1 cellular context compared by ENCODE assay signal in the genomic region with DNA sequence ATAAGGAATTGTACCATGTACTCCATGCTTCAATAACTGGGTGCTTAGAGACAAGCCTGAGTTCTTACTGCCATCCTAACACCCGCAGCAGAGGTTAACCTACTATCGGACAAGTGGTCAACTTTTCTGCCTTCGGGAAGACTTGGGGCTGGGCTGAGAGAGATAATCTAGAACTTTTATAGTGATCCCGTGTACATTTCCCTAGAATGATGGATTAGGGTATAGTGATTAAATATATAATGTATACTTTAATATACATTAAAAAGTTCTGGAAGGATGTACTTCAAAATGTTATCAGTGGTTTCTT.
TF ChIP-seq lines count a peak whose summit lies in the region.

No MANE protein-coding gene starts in this region.

TF ChIP-seq in HepG2, 621 proteins besides CTCF, POLR2A, EP300 and RAD21 (continues in another document):
- no peak for TF ChIP-seq TP53 (CRISPR knock-in tag; conservative IDR thresholded peaks at IDR 0.05)
- TF ChIP-seq, protein P1, sequence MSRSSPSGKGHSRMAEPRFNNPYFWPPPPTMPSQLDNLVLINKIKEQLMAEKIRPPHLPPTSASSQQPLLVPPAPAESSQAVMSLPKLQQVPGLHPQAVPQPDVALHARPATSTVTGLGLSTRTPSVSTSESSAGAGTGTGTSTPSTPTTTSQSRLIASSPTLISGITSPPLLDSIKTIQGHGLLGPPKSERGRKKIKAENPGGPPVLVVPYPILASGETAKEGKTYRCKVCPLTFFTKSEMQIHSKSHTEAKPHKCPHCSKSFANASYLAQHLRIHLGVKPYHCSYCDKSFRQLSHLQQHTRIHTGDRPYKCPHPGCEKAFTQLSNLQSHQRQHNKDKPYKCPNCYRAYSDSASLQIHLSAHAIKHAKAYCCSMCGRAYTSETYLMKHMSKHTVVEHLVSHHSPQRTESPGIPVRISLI (CRISPR knock-in tag; IDR thresholded peaks at IDR 0.05; ENCODE audit: borderline replicate concordance), result no peak
- TF ChIP-seq, protein P2, sequence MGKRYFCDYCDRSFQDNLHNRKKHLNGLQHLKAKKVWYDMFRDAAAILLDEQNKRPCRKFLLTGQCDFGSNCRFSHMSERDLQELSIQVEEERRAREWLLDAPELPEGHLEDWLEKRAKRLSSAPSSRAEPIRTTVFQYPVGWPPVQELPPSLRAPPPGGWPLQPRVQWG (CRISPR knock-in tag; IDR thresholded peaks at IDR 0.05; ENCODE audit: borderline replicate concordance, low read depth), result no peak
- TF ChIP-seq, protein P3, sequence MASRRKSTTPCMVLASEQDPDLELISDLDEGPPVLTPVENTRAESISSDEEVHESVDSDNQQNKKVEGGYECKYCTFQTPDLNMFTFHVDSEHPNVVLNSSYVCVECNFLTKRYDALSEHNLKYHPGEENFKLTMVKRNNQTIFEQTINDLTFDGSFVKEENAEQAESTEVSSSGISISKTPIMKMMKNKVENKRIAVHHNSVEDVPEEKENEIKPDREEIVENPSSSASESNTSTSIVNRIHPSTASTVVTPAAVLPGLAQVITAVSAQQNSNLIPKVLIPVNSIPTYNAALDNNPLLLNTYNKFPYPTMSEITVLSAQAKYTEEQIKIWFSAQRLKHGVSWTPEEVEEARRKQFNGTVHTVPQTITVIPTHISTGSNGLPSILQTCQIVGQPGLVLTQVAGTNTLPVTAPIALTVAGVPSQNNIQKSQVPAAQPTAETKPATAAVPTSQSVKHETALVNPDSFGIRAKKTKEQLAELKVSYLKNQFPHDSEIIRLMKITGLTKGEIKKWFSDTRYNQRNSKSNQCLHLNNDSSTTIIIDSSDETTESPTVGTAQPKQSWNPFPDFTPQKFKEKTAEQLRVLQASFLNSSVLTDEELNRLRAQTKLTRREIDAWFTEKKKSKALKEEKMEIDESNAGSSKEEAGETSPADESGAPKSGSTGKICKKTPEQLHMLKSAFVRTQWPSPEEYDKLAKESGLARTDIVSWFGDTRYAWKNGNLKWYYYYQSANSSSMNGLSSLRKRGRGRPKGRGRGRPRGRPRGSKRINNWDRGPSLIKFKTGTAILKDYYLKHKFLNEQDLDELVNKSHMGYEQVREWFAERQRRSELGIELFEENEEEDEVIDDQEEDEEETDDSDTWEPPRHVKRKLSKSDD (CRISPR knock-in tag; IDR thresholded peaks at IDR 0.05; ENCODE audit: low read depth), result no peak
- TF ChIP-seq RFX1 (IDR thresholded peaks at IDR 0.05), result 0 out of 2 replicates have a peak, but pooled peaks have one; percentile 14
- peak; percentile 3; the same call in 1 of the 2 replicates for TF ChIP-seq SP2 (CRISPR knock-in tag; IDR thresholded peaks at IDR 0.05)
- TF ChIP-seq, protein P4, sequence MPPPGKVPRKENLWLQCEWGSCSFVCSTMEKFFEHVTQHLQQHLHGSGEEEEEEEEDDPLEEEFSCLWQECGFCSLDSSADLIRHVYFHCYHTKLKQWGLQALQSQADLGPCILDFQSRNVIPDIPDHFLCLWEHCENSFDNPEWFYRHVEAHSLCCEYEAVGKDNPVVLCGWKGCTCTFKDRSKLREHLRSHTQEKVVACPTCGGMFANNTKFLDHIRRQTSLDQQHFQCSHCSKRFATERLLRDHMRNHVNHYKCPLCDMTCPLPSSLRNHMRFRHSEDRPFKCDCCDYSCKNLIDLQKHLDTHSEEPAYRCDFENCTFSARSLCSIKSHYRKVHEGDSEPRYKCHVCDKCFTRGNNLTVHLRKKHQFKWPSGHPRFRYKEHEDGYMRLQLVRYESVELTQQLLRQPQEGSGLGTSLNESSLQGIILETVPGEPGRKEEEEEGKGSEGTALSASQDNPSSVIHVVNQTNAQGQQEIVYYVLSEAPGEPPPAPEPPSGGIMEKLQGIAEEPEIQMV (CRISPR knock-in tag; IDR thresholded peaks at IDR 0.05; ENCODE audit: low read depth), result 0 out of 2 replicates have a peak, but pooled peaks have one; percentile 9
- 0 out of 2 replicates have a peak, but pooled peaks have one; percentile 55 for TF ChIP-seq MBD4 (IDR thresholded peaks at IDR 0.05; ENCODE audit: borderline replicate concordance, low read length)
- 0 out of 2 replicates have a peak, but pooled peaks have one; percentile 1 for TF ChIP-seq MIER3 (CRISPR knock-in tag; IDR thresholded peaks at IDR 0.05; ENCODE audit: borderline replicate concordance)
- TF ChIP-seq, protein P5, sequence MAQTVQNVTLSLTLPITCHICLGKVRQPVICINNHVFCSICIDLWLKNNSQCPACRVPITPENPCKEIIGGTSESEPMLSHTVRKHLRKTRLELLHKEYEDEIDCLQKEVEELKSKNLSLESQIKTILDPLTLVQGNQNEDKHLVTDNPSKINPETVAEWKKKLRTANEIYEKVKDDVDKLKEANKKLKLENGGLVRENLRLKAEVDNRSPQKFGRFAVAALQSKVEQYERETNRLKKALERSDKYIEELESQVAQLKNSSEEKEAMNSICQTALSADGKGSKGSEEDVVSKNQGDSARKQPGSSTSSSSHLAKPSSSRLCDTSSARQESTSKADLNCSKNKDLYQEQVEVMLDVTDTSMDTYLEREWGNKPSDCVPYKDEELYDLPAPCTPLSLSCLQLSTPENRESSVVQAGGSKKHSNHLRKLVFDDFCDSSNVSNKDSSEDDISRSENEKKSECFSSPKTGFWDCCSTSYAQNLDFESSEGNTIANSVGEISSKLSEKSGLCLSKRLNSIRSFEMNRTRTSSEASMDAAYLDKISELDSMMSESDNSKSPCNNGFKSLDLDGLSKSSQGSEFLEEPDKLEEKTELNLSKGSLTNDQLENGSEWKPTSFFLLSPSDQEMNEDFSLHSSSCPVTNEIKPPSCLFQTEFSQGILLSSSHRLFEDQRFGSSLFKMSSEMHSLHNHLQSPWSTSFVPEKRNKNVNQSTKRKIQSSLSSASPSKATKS (CRISPR knock-in tag; IDR thresholded peaks at IDR 0.05), result peak; percentile 25; the same call in 1 of the 2 replicates
- no peak for TF ChIP-seq RFXAP (CRISPR knock-in tag; IDR thresholded peaks at IDR 0.05; ENCODE audit: borderline replicate concordance)
- TF ChIP-seq, protein P6, sequence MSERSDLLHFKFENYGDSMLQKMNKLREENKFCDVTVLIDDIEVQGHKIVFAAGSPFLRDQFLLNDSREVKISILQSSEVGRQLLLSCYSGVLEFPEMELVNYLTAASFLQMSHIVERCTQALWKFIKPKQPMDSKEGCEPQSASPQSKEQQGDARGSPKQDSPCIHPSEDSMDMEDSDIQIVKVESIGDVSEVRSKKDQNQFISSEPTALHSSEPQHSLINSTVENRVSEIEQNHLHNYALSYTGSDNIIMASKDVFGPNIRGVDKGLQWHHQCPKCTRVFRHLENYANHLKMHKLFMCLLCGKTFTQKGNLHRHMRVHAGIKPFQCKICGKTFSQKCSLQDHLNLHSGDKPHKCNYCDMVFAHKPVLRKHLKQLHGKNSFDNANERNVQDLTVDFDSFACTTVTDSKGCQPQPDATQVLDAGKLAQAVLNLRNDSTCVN (CRISPR knock-in tag; IDR thresholded peaks at IDR 0.05; ENCODE audit: borderline replicate concordance), result no peak
- 0 out of 2 replicates have a peak, but pooled peaks have one; percentile 18 for TF ChIP-seq HOXA7 (CRISPR knock-in tag; IDR thresholded peaks at IDR 0.05)
- no peak for TF ChIP-seq SOX13 (IDR thresholded peaks at IDR 0.05)
- TF ChIP-seq SOX13 (CRISPR knock-in tag; conservative IDR thresholded peaks at IDR 0.05 in 1 of 2, IDR thresholded peaks at IDR 0.05 in 1 of 2), result no peak
- TF ChIP-seq, protein P7, sequence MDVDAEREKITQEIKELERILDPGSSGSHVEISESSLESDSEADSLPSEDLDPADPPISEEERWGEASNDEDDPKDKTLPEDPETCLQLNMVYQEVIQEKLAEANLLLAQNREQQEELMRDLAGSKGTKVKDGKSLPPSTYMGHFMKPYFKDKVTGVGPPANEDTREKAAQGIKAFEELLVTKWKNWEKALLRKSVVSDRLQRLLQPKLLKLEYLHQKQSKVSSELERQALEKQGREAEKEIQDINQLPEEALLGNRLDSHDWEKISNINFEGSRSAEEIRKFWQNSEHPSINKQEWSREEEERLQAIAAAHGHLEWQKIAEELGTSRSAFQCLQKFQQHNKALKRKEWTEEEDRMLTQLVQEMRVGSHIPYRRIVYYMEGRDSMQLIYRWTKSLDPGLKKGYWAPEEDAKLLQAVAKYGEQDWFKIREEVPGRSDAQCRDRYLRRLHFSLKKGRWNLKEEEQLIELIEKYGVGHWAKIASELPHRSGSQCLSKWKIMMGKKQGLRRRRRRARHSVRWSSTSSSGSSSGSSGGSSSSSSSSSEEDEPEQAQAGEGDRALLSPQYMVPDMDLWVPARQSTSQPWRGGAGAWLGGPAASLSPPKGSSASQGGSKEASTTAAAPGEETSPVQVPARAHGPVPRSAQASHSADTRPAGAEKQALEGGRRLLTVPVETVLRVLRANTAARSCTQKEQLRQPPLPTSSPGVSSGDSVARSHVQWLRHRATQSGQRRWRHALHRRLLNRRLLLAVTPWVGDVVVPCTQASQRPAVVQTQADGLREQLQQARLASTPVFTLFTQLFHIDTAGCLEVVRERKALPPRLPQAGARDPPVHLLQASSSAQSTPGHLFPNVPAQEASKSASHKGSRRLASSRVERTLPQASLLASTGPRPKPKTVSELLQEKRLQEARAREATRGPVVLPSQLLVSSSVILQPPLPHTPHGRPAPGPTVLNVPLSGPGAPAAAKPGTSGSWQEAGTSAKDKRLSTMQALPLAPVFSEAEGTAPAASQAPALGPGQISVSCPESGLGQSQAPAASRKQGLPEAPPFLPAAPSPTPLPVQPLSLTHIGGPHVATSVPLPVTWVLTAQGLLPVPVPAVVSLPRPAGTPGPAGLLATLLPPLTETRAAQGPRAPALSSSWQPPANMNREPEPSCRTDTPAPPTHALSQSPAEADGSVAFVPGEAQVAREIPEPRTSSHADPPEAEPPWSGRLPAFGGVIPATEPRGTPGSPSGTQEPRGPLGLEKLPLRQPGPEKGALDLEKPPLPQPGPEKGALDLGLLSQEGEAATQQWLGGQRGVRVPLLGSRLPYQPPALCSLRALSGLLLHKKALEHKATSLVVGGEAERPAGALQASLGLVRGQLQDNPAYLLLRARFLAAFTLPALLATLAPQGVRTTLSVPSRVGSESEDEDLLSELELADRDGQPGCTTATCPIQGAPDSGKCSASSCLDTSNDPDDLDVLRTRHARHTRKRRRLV (CRISPR knock-in tag; IDR thresholded peaks at IDR 0.05), result 0 out of 2 replicates have a peak, but pooled peaks have one; percentile 29
- TF ChIP-seq, protein P8, sequence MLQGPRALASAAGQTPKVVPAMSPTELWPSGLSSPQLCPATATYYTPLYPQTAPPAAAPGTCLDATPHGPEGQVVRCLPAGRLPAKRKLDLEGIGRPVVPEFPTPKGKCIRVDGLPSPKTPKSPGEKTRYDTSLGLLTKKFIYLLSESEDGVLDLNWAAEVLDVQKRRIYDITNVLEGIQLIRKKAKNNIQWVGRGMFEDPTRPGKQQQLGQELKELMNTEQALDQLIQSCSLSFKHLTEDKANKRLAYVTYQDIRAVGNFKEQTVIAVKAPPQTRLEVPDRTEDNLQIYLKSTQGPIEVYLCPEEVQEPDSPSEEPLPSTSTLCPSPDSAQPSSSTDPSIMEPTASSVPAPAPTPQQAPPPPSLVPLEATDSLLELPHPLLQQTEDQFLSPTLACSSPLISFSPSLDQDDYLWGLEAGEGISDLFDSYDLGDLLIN (CRISPR knock-in tag; IDR thresholded peaks at IDR 0.05; ENCODE audit: borderline replicate concordance), result no peak
- TF ChIP-seq, protein P9, sequence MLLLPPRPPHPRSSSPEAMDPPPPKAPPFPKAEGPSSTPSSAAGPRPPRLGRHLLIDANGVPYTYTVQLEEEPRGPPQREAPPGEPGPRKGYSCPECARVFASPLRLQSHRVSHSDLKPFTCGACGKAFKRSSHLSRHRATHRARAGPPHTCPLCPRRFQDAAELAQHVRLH (CRISPR knock-in tag; IDR thresholded peaks at IDR 0.05; ENCODE audit: borderline replicate concordance, low read depth), result no peak
- TF ChIP-seq, protein P10, sequence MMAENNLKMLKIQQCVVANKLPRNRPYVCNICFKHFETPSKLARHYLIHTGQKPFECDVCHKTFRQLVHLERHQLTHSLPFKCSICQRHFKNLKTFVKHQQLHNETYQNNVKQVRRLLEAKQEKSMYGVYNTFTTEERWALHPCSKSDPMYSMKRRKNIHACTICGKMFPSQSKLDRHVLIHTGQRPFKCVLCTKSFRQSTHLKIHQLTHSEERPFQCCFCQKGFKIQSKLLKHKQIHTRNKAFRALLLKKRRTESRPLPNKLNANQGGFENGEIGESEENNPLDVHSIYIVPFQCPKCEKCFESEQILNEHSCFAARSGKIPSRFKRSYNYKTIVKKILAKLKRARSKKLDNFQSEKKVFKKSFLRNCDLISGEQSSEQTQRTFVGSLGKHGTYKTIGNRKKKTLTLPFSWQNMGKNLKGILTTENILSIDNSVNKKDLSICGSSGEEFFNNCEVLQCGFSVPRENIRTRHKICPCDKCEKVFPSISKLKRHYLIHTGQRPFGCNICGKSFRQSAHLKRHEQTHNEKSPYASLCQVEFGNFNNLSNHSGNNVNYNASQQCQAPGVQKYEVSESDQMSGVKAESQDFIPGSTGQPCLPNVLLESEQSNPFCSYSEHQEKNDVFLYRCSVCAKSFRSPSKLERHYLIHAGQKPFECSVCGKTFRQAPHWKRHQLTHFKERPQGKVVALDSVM (CRISPR knock-in tag; IDR thresholded peaks at IDR 0.05), result peak; percentile 3; the same call in 1 of the 2 replicates
- TF ChIP-seq, protein P11, sequence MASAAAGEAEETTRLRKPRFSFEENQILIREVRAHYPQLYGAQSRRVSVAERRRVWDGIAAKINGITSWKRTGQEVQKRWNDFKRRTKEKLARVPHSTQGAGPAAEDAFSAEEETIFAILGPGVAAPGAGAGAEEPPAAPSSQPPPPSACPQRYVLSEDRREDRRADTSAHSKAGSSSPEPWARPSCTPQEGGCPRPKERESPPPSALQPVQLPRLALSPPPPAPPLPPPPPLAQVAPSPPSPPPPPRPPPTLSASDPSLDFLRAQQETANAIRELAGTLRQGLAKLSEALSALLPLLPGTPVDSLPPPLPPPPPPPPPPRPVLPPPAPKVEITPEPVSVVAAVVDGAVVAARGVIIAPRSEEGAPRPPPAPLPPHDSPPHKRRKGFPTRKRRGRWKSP (CRISPR knock-in tag; IDR thresholded peaks at IDR 0.05), result 0 out of 2 replicates have a peak, but pooled peaks have one; percentile 22
- TF ChIP-seq ZSCAN29 (CRISPR knock-in tag; conservative IDR thresholded peaks at IDR 0.05), result 0 out of 2 replicates have a peak, but pooled peaks have one; percentile 5
- no peak; the same call in 1 of the 2 replicates for TF ChIP-seq ZNF44 (CRISPR knock-in tag; IDR thresholded peaks at IDR 0.05)
- TF ChIP-seq HDAC2 (CRISPR knock-in tag; IDR thresholded peaks at IDR 0.05), result peak; percentile 5; the same call in 1 of the 2 replicates
- 0 out of 2 replicates have a peak, but pooled peaks have one; percentile 6 for TF ChIP-seq SALL2 (CRISPR knock-in tag; IDR thresholded peaks at IDR 0.05)
- no peak for TF ChIP-seq HCFC1 (IDR thresholded peaks at IDR 0.05; ENCODE audit: low read depth, low read length)
- 0 out of 2 replicates have a peak, but pooled peaks have one; percentile 2 for TF ChIP-seq RCOR2 (CRISPR knock-in tag; IDR thresholded peaks at IDR 0.05)
- peak; percentile 1; the same call in 1 of the 2 replicates for TF ChIP-seq ZNF33B (CRISPR knock-in tag; IDR thresholded peaks at IDR 0.05)
- no peak for TF ChIP-seq ZNF282 (IDR thresholded peaks at IDR 0.05; ENCODE audit: partially characterized antibody)
- no peak for TF ChIP-seq ZNF850 (CRISPR knock-in tag; conservative IDR thresholded peaks at IDR 0.05)
- TF ChIP-seq FOXK1 (CRISPR knock-in tag; IDR thresholded peaks at IDR 0.05; ENCODE audit: borderline replicate concordance, low read depth), result no peak
- TF ChIP-seq, protein P12, sequence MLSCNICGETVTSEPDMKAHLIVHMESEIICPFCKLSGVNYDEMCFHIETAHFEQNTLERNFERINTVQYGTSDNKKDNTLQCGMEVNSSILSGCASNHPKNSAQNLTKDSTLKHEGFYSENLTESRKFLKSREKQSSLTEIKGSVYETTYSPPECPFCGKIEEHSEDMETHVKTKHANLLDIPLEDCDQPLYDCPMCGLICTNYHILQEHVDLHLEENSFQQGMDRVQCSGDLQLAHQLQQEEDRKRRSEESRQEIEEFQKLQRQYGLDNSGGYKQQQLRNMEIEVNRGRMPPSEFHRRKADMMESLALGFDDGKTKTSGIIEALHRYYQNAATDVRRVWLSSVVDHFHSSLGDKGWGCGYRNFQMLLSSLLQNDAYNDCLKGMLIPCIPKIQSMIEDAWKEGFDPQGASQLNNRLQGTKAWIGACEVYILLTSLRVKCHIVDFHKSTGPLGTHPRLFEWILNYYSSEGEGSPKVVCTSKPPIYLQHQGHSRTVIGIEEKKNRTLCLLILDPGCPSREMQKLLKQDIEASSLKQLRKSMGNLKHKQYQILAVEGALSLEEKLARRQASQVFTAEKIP (CRISPR knock-in tag; IDR thresholded peaks at IDR 0.05; ENCODE audit: borderline replicate concordance), result no peak
